12 cellular contexts compared by ENCODE assay signal in genomic region chr18:61569176-61569892, GRCh38.
A peak's percentile ranks its signal among the peaks of the same experiment; 100 is the strongest.
DNase-seq lines count a peak whose midpoint lies in the region; ATAC-seq and TF ChIP-seq lines count a peak whose summit lies in the region.
"Had no signal": no experiment of that assay in that cellular context is flagged by ENCODE, and none has a peak within 500 bp of the region (broad histone marks: within the 10 kb centered on the region; RNA-seq: fewer than 3 reads in every experiment).

No MANE protein-coding gene starts in this region.

- H3K27me3 ChIP-seq in HUES64 (ENCODE audit: insufficient read depth, low read length): no peaks in the 10 kb centered on the region
- H3K27me3 ChIP-seq: cardiac muscle cell had no signal

- H3K9me3 ChIP-seq in HUES64 (ENCODE audit: insufficient read depth, low read depth, low read length): peaks cover 7% of the 10 kb centered on the region; the same call in 1 of the 2 replicates
- H3K9me3 ChIP-seq: prostate gland had no signal

- ATAC-seq in GM21367 (IDR thresholded peaks at IDR 0.05; ENCODE audit: unreplicated experiment): no peak

- TF ChIP-seq CTCF in cardiac fibroblast (IDR thresholded peaks at IDR 0.05; ENCODE audit: low read depth, low read length): no peak

- no peaks in the 10 kb centered on the region for H3K4me1 ChIP-seq in HUES64 (ENCODE audit: insufficient read depth, low read length)
- H3K4me1 ChIP-seq: prostate gland had no signal

- 91% methylated on average over 9 of the region's 9 CpGs for WGBS in HUES64

- H3K27ac ChIP-seq in HUES64 (ENCODE audit: low read depth, low read length): no peak overlapping the region
- H3K27ac ChIP-seq: cardiac muscle cell, prostate gland had no signal

- peak overlapping the region; percentile 30; the same call in 1 of the 2 replicates for H3K9ac ChIP-seq in HUES64 (ENCODE audit: low read depth, low read length)

- no peak overlapping the region for H3K4me3 ChIP-seq in HUES64 (ENCODE audit: low read length)
- no peak overlapping the region for H3K4me3 ChIP-seq in cardiac fibroblast (replicated peaks in 1 of 2; ENCODE audit: low read depth in 2 of 2, low read length in 2 of 2)
- H3K4me3 ChIP-seq: cardiac muscle cell, prostate gland had no signal

- no peaks in the 10 kb centered on the region for H3K36me3 ChIP-seq in HUES64 (ENCODE audit: insufficient read depth, low read length)
- H3K36me3 ChIP-seq: cardiac muscle cell, prostate gland had no signal

- DNase-seq in AG08395 (ENCODE audit: low spot score) (peak; percentile 75), cardiac fibroblast (ENCODE audit: low read depth in 2 of 2) (peak; percentile 77 to 81), islet precursor cell (peak; percentile 80), mesenteric fat pad (ENCODE audit: low spot score) (no peak)
- no peak for DNase-seq in activated naive CD4-positive, alpha-beta T cell (lab: John Stamatoyannopoulos, UW)
- DNase-seq in stimulated activated CD8-positive, alpha-beta memory T cell treated with anti-CD3 and anti-CD28 coated beads, Interleukin-4, amount 100 ng/mL, for 48 hours: no peak
- DNase-seq: activated CD4-positive, alpha-beta memory T cell treated with anti-CD3 and anti-CD28 coated beads for 36 hours; KBM-7 had no signal

Comparison
In these comparisons a context has a peak if more than half of its experiments do, and no peak if none do; other contexts are left out.
1. DNase-seq: peak in AG08395 (single experiment), cardiac fibroblast (2 of 2) and islet precursor cell (single experiment); none in activated naive CD4-positive, alpha-beta T cell (0 of 4), stimulated activated CD8-positive, alpha-beta memory T cell treated with anti-CD3 and anti-CD28 coated beads, Interleukin-4, amount 100 ng/mL, for 48 hours (single experiment) and mesenteric fat pad (single experiment).